Comparison of ENCODE assay signal across 22 cellular contexts in the genomic region with DNA sequence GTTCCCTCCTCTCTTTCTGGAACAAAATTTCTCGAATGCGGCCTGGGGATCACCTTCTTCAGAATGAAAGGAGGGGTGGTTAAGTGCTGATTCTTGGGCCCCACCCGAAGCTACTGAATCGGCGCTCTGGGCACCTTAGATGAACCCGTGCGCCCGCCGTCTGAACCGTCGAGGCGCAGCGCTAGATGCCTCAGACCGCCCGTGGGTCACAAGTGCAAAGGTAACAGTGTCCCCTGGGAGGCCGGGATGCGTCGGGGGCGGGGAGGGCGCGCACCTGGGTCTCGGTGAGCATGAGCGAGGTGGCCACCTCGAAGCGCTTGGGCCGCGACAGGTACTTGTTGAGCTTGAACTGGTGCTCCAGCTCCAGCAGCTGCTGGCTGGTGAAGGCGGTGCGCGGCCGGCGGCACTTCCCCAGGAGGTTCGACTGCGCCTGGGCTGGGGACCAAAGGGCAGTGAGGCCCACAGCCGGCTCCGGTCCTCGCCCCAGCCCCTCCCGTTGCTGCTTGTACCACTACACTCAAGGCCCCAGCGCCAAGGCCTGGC. TPM values are rescaled to one million over a fixed set of nuclear protein-coding genes. Genes with fewer than 3 reads are reported as not detected.
DNase-seq lines count a peak whose midpoint lies in the region; ATAC-seq and TF ChIP-seq lines count a peak whose summit lies in the region.
"Had no signal": no experiment of that assay in that cellular context is flagged by ENCODE, and none has a peak within 500 bp of the region (broad histone marks: within the 10 kb centered on the region; RNA-seq: fewer than 3 reads in every experiment).

No MANE protein-coding gene starts in this region.

- H3K27ac ChIP-seq in HEK293 (ENCODE audit: extremely low read depth, low read depth, low read length) (no peak overlapping the region), neutrophil (no peak overlapping the region)
- H3K27ac ChIP-seq: heart right ventricle, ovary had no signal

- H3K4me3 ChIP-seq in HEK293 (ENCODE audit: low read depth, low read length) (no peak overlapping the region), neutrophil (ENCODE audit: low read depth in 1 of 2, low read length in 1 of 2) (peak overlapping the region; percentile 50 to 65)
- H3K4me3 ChIP-seq: lung, ovary had no signal

- CTCF ChIA-PET in Calu3 (lab: Charles Lee) (no interaction called here), HEK293 (lab: Yijun Ruan, JAX) (no interaction called here)

- H3K4me1 Mint-ChIP-seq in Calu3 (ENCODE audit: low read depth, unreplicated experiment) (peaks cover 13% of the 10 kb centered on the region), endothelial cell (ENCODE audit: unreplicated experiment) (peaks cover 15% of the 10 kb centered on the region)

- H3K9me3 Mint-ChIP-seq in Calu3 (ENCODE audit: low read depth, unreplicated experiment): no peaks in the 10 kb centered on the region
- H3K9me3 Mint-ChIP-seq in endothelial cell (ENCODE audit: unreplicated experiment): no peaks in the 10 kb centered on the region
- H3K9me3 Mint-ChIP-seq: activated naive CD8-positive, alpha-beta T cell treated with anti-CD3 and anti-CD28 coated beads, Interleukin-2, amount 10 ng/mL, durations not matched to agents 7 days and 5 days; stimulated activated memory B cell treated with anti-CD40 and anti-IgM and Interleukin-4, amounts not matched to agents 10 μg/mL and 1 μg/mL and 100 μg/mL, for 72 hours had no signal

- H3K27me3 Mint-ChIP-seq in Calu3 (ENCODE audit: unreplicated experiment) (no peaks in the 10 kb centered on the region), endothelial cell (ENCODE audit: unreplicated experiment) (peaks cover 32% of the 10 kb centered on the region)

- BruUV-seq in Calu3 (replicated peaks; lab: Mats Ljungman, UMichigan): no TSS peak

- TF ChIP-seq CTCF in Calu3 (IDR thresholded peaks at IDR 0.05; ENCODE audit: unreplicated experiment): no peak
- no peak for TF ChIP-seq CTCF in HEK293 (tag by site-specific recombination; IDR thresholded peaks at IDR 0.05)
- TF ChIP-seq CTCF in endothelial cell (IDR thresholded peaks at IDR 0.05; ENCODE audit: unreplicated experiment): no peak
- TF ChIP-seq CTCF in neutrophil (IDR thresholded peaks at IDR 0.05): no peak

- peaks cover 97% of the 10 kb centered on the region for H3K27me3 ChIP-seq in neutrophil

- H3K9me3 ChIP-seq in HEK293 (ENCODE audit: control insufficient read depth, insufficient read depth, low read depth, low read length) (no peaks in the 10 kb centered on the region), neutrophil (no peaks in the 10 kb centered on the region)
- H3K9me3 ChIP-seq: heart right ventricle, ovary had no signal

- H3K4me1 ChIP-seq in HEK293 (ENCODE audit: control insufficient read depth, insufficient read depth, low read length): peaks cover 10% of the 10 kb centered on the region; the same call in 1 of the 2 replicates
- H3K4me1 ChIP-seq in neutrophil (ENCODE audit: control insufficient read depth in 1 of 2, insufficient read depth in 1 of 2, low read depth in 1 of 2, low read length in 1 of 2): peaks cover 67 to 85% of the 10 kb centered on the region in 2 experiments

- POLR2A ChIA-PET in HEK293 (lab: Yijun Ruan, JAX): no interaction called here

- DNase-seq in Calu3 (no peak), endothelial cell (ENCODE audit: low spot score) (peak; percentile 17), iPS-NIHi7 (ENCODE audit: extremely low spot score) (no peak)
- DNase-seq in stimulated activated CD8-positive, alpha-beta memory T cell treated with anti-CD3 and anti-CD28 coated beads, Interleukin-4, amount 100 ng/mL, for 48 hours: no peak
- DNase-seq: activated CD4-positive, CD25-positive, alpha-beta regulatory T cell; activated naive CD8-positive, alpha-beta T cell treated with anti-CD3 and anti-CD28 coated beads, Interleukin-2, amount 10 ng/mL, durations not matched to agents 7 days and 5 days; CD4-positive, CD25-positive, alpha-beta regulatory T cell; GOT3; heart right ventricle; NCI-H1092 treated with DMSO at 0.1 percent for 48 hours; NCI-H2107; NCI-H510A; ovary had no signal

- peaks cover 0 to 27% of the 10 kb centered on the region in 2 experiments; a peak in 2 of 3 replicates for H3K36me3 ChIP-seq in HEK293 (ENCODE audit: control insufficient read depth in 2 of 2, insufficient read depth in 1 of 2, low read length in 2 of 2)
- no peaks in the 10 kb centered on the region for H3K36me3 ChIP-seq in neutrophil
- H3K36me3 ChIP-seq: heart right ventricle, ovary had no signal

- peak overlapping the region; percentile 94 for H3K27ac Mint-ChIP-seq in Calu3 (ENCODE audit: unreplicated experiment)
- H3K27ac Mint-ChIP-seq in endothelial cell (ENCODE audit: unreplicated experiment): no peak overlapping the region
- H3K27ac Mint-ChIP-seq: activated naive CD8-positive, alpha-beta T cell treated with anti-CD3 and anti-CD28 coated beads, Interleukin-2, amount 10 ng/mL, durations not matched to agents 7 days and 5 days; brain; CD4-positive, CD25-positive, alpha-beta regulatory T cell; stimulated activated memory B cell treated with anti-CD40 and anti-IgM and Interleukin-4, amounts not matched to agents 10 μg/mL and 1 μg/mL and 100 μg/mL, for 72 hours had no signal

- intact Hi-C loops in Calu3 (cut with micrococcal nuclease; ENCODE audit: unreplicated experiment): loop anchor here (5.0 kb wide), 1 partner anchor 136 kb away; no protein-coding TSS in a partner anchor

- H3K4me3 Mint-ChIP-seq in Calu3 (ENCODE audit: low read depth, unreplicated experiment) (peak overlapping the region; percentile 99), endothelial cell (ENCODE audit: unreplicated experiment) (no peak overlapping the region)
- H3K4me3 Mint-ChIP-seq: stimulated activated memory B cell treated with anti-CD40 and anti-IgM and Interleukin-4, amounts not matched to agents 10 μg/mL and 1 μg/mL and 100 μg/mL, for 72 hours had no signal

- H3K36me3 Mint-ChIP-seq in Calu3 (ENCODE audit: insufficient read depth, unreplicated experiment) (peaks cover 62% of the 10 kb centered on the region), endothelial cell (ENCODE audit: low read depth, unreplicated experiment) (peaks cover 5% of the 10 kb centered on the region)
- H3K36me3 Mint-ChIP-seq: activated naive CD8-positive, alpha-beta T cell treated with anti-CD3 and anti-CD28 coated beads, Interleukin-2, amount 10 ng/mL, durations not matched to agents 7 days and 5 days; brain; CD4-positive, CD25-positive, alpha-beta regulatory T cell; stimulated activated memory B cell treated with anti-CD40 and anti-IgM and Interleukin-4, amounts not matched to agents 10 μg/mL and 1 μg/mL and 100 μg/mL, for 72 hours had no signal

- ATAC-seq in GM18502 (IDR thresholded peaks at IDR 0.05; ENCODE audit: poor library complexity, unreplicated experiment) (no peak), HG03025 (IDR thresholded peaks at IDR 0.05; ENCODE audit: low FRiP score, unreplicated experiment) (no peak)
- ATAC-seq: sciatic nerve; stimulated activated memory B cell treated with anti-CD40 and anti-IgM and Interleukin-4, amounts not matched to agents 10 μg/mL and 1 μg/mL and 100 μg/mL, for 72 hours had no signal

TF ChIP-seq in HEK293, 187 proteins besides CTCF, POLR2A, EP300 and RAD21:
- TF ChIP-seq SCRT2 (tag by site-specific recombination; IDR thresholded peaks at IDR 0.05): peak; percentile 98
- TF ChIP-seq SCRT1 (tag by site-specific recombination; IDR thresholded peaks at IDR 0.05; ENCODE audit: borderline replicate concordance): peak; percentile 95
- TF ChIP-seq, protein P1, sequence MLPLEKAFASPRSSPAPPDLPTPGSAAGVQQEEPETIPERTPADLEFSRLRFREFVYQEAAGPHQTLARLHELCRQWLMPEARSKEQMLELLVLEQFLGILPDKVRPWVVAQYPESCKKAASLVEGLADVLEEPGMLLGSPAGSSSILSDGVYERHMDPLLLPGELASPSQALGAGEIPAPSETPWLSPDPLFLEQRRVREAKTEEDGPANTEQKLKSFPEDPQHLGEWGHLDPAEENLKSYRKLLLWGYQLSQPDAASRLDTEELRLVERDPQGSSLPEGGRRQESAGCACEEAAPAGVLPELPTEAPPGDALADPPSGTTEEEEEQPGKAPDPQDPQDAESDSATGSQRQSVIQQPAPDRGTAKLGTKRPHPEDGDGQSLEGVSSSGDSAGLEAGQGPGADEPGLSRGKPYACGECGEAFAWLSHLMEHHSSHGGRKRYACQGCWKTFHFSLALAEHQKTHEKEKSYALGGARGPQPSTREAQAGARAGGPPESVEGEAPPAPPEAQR (tag by site-specific recombination; IDR thresholded peaks at IDR 0.05): no peak

RNA-seq across cellular contexts. Expression of a gene that starts 4.2 kb away (rescaled TPM):
- total RNA-seq in Calu3 (2022) (28.4 and 30.3 TPM in 2 replicates), endothelial cell (ENCODE audit: unreplicated experiment) (3.8 TPM)
- total RNA-seq: activated naive CD8-positive, alpha-beta T cell treated with anti-CD3 and anti-CD28 coated beads, Interleukin-2, amount 10 ng/mL, durations not matched to agents 7 days and 5 days; heart right ventricle; LHCN-M2; ovary; sciatic nerve had no signal

RNA-seq across cellular contexts. Expression of a gene that starts 56.8 kb away (rescaled TPM):
- total RNA-seq in Calu3 (2022): 32.9 and 35.1 TPM in 2 replicates
- 33.6 TPM for total RNA-seq in endothelial cell (ENCODE audit: unreplicated experiment)
